Comparison of ENCODE assay signal across 10 cellular contexts in genomic region chrX:46561931-46562721, GRCh38. TPM values are rescaled to one million over a fixed set of nuclear protein-coding genes. Genes with fewer than 3 reads are reported as not detected.
DNase-seq lines count a peak whose midpoint lies in the region; ATAC-seq and TF ChIP-seq lines count a peak whose summit lies in the region.
"Had no signal": no experiment of that assay in that cellular context is flagged by ENCODE, and none has a peak within 500 bp of the region (broad histone marks: within the 10 kb centered on the region; RNA-seq: fewer than 3 reads in every experiment).

No MANE protein-coding gene starts in this region.

- ATAC-seq in GM19467 (IDR thresholded peaks at IDR 0.05; ENCODE audit: unreplicated experiment) (peak; percentile 95), HG03442 (IDR thresholded peaks at IDR 0.05; ENCODE audit: unreplicated experiment) (peak; percentile 95)
- no peak for ATAC-seq in CD8-positive, alpha-beta T cell

- no peaks in the 10 kb centered on the region for H3K9me2 ChIP-seq in PC-9 (ENCODE audit: insufficient read depth)

- peaks cover 13% of the 10 kb centered on the region for H3K4me1 Mint-ChIP-seq in activated CD4-positive, alpha-beta memory T cell treated with anti-CD3 and anti-CD28 coated beads for 36 hours (ENCODE audit: low read depth)
- H3K4me1 Mint-ChIP-seq in CD8-positive, alpha-beta T cell (ENCODE audit: low read depth) = peaks cover 2% of the 10 kb centered on the region
- no peaks in the 10 kb centered on the region for H3K4me1 Mint-ChIP-seq in progenitor cell of endocrine pancreas (ENCODE audit: low read depth)

- H3K27me3 Mint-ChIP-seq in activated CD4-positive, alpha-beta memory T cell treated with anti-CD3 and anti-CD28 coated beads for 36 hours = no peaks in the 10 kb centered on the region
- H3K27me3 Mint-ChIP-seq in CD8-positive, alpha-beta T cell (ENCODE audit: low read depth) = no peaks in the 10 kb centered on the region
- no peaks in the 10 kb centered on the region for H3K27me3 Mint-ChIP-seq in progenitor cell of endocrine pancreas

- DNase-seq in GM10266 (ENCODE audit: extremely low spot score) (peak; percentile 53), PC-9 (no peak), ecto neural progenitor cell (ENCODE audit: low spot score) (no peak), progenitor cell of endocrine pancreas (ENCODE audit: low spot score, unreplicated experiment) (no peak)
- peak; percentile 33 for DNase-seq in activated CD4-positive, alpha-beta memory T cell treated with anti-CD3 and anti-CD28 coated beads for 36 hours
- no peak for DNase-seq in CD8-positive, alpha-beta T cell

- no peaks in the 10 kb centered on the region for H3K27me3 ChIP-seq in CD8-positive, alpha-beta T cell (ENCODE audit: insufficient read depth, low read length)
- H3K27me3 ChIP-seq in PC-9 (ENCODE audit: insufficient read depth, low read depth) = no peaks in the 10 kb centered on the region
- H3K27me3 ChIP-seq: adrenal gland, upper lobe of left lung had no signal

- no TSS peak for BruUV-seq in PC-9 (replicated peaks; lab: Mats Ljungman, UMichigan)

- no peak overlapping the region for H3K4me3 Mint-ChIP-seq in activated CD4-positive, alpha-beta memory T cell treated with anti-CD3 and anti-CD28 coated beads for 36 hours
- no peak overlapping the region for H3K4me3 Mint-ChIP-seq in CD8-positive, alpha-beta T cell
- H3K4me3 Mint-ChIP-seq in progenitor cell of endocrine pancreas (ENCODE audit: low read depth) = no peak overlapping the region

- TF ChIP-seq CTCF in GM10266 (IDR thresholded peaks at IDR 0.05; ENCODE audit: control insufficient read depth, insufficient read depth, low read depth, missing control alignments) = no peak
- TF ChIP-seq CTCF in CD8-positive, alpha-beta T cell (IDR thresholded peaks at IDR 0.05) = no peak
- no peak for TF ChIP-seq CTCF in PC-9 (conservative IDR thresholded peaks at IDR 0.05)
- no peak for TF ChIP-seq CTCF in progenitor cell of endocrine pancreas (IDR thresholded peaks at IDR 0.05; ENCODE audit: unreplicated experiment)

- H3K4me1 ChIP-seq in CD8-positive, alpha-beta T cell (ENCODE audit: insufficient read depth, low read length) = no peaks in the 10 kb centered on the region
- no peaks in the 10 kb centered on the region for H3K4me1 ChIP-seq in PC-9 (replicated peaks; ENCODE audit: insufficient read depth)
- H3K4me1 ChIP-seq: adrenal gland, upper lobe of left lung had no signal

- no peak overlapping the region for H2AFZ ChIP-seq in PC-9

- H3K36me3 ChIP-seq in CD8-positive, alpha-beta T cell (ENCODE audit: insufficient read depth, low read length) = no peaks in the 10 kb centered on the region
- no peaks in the 10 kb centered on the region for H3K36me3 ChIP-seq in PC-9 (ENCODE audit: low read depth)
- H3K36me3 ChIP-seq: adrenal gland, upper lobe of left lung had no signal

- POLR2A ChIA-PET in activated CD4-positive, alpha-beta memory T cell treated with anti-CD3 and anti-CD28 coated beads for 36 hours (lab: Charles Lee) = interaction anchor here (1.0 kb wide), 1 partner anchor 9 kb away, joined by 3 read pairs; no protein-coding TSS in a partner anchor
- POLR2A ChIA-PET in CD8-positive, alpha-beta T cell (lab: Charles Lee) = no interaction called here
- POLR2A ChIA-PET in PC-9 (lab: Charles Lee; ENCODE audit: unreplicated experiment) = no interaction called here

- no peaks in the 10 kb centered on the region for H3K79me2 ChIP-seq in PC-9 (ENCODE audit: low read depth)

- H3K27ac ChIP-seq in CD8-positive, alpha-beta T cell (ENCODE audit: low read depth, low read length) = no peak overlapping the region
- no peak overlapping the region for H3K27ac ChIP-seq in PC-9
- H3K27ac ChIP-seq: adrenal gland, upper lobe of left lung had no signal

- H3K9me3 ChIP-seq in CD8-positive, alpha-beta T cell (ENCODE audit: low read length) = no peaks in the 10 kb centered on the region
- H3K9me3 ChIP-seq in PC-9 (ENCODE audit: insufficient read depth, low read depth) = no peaks in the 10 kb centered on the region
- H3K9me3 ChIP-seq: adrenal gland, upper lobe of left lung had no signal

- H3F3A ChIP-seq in PC-9 (ENCODE audit: insufficient read depth, low read depth) = no peaks in the 10 kb centered on the region

- H4K20me1 ChIP-seq in PC-9 (ENCODE audit: insufficient read depth) = no peaks in the 10 kb centered on the region

- no peak overlapping the region for H3K27ac Mint-ChIP-seq in activated CD4-positive, alpha-beta memory T cell treated with anti-CD3 and anti-CD28 coated beads for 36 hours
- H3K27ac Mint-ChIP-seq in CD8-positive, alpha-beta T cell = no peak overlapping the region
- no peak overlapping the region for H3K27ac Mint-ChIP-seq in progenitor cell of endocrine pancreas

- H3K4me2 ChIP-seq in PC-9 = no peak overlapping the region

- intact Hi-C loops in activated CD4-positive, alpha-beta memory T cell treated with anti-CD3 and anti-CD28 coated beads for 36 hours (cut with micrococcal nuclease) = no loop called here
- intact Hi-C loops in CD8-positive, alpha-beta T cell (cut with DNase I, micrococcal nuclease) = no loop called here
- intact Hi-C loops in PC-9 (cut with micrococcal nuclease; ENCODE audit: unreplicated experiment) = no loop called here

- CTCF ChIA-PET in activated CD4-positive, alpha-beta memory T cell treated with anti-CD3 and anti-CD28 coated beads for 36 hours (lab: Charles Lee) = interaction anchor here (0.6 kb wide), 1 partner anchor 16 kb away, joined by 3 read pairs; no protein-coding TSS in a partner anchor
- CTCF ChIA-PET in CD8-positive, alpha-beta T cell (lab: Charles Lee) = interaction anchor here (0.7 to 0.8 kb wide), 2 partner anchors 10 to 80 kb away, joined by 3 read pairs; no protein-coding TSS in a partner anchor
- CTCF ChIA-PET in PC-9 (lab: Charles Lee) = no interaction called here

- peaks cover 4% of the 10 kb centered on the region for H3K36me3 Mint-ChIP-seq in activated CD4-positive, alpha-beta memory T cell treated with anti-CD3 and anti-CD28 coated beads for 36 hours
- H3K36me3 Mint-ChIP-seq in CD8-positive, alpha-beta T cell = no peaks in the 10 kb centered on the region
- no peaks in the 10 kb centered on the region for H3K36me3 Mint-ChIP-seq in progenitor cell of endocrine pancreas (ENCODE audit: insufficient read depth)

- H3K4me3 ChIP-seq in CD8-positive, alpha-beta T cell (ENCODE audit: low read depth, low read length) = no peak overlapping the region
- no peak overlapping the region for H3K4me3 ChIP-seq in PC-9
- H3K4me3 ChIP-seq: adrenal gland, upper lobe of left lung had no signal

- H3K9me3 Mint-ChIP-seq in activated CD4-positive, alpha-beta memory T cell treated with anti-CD3 and anti-CD28 coated beads for 36 hours = no peaks in the 10 kb centered on the region
- no peaks in the 10 kb centered on the region for H3K9me3 Mint-ChIP-seq in CD8-positive, alpha-beta T cell
- H3K9me3 Mint-ChIP-seq in progenitor cell of endocrine pancreas (ENCODE audit: low read depth) = peaks cover 19% of the 10 kb centered on the region

RNA-seq across cellular contexts. Expression of gene CHST7, which starts 11.4 kb away (rescaled TPM):
- 1 to 10 TPM; 5.1 to 6.1 TPM for total RNA-seq in activated CD4-positive, alpha-beta memory T cell treated with anti-CD3 and anti-CD28 coated beads for 36 hours
- total RNA-seq in CD8-positive, alpha-beta T cell = 1 to 10 TPM; 9.4 to 9.7 TPM
- total RNA-seq in PC-9 (2021) (0.94 and 1.1 TPM in 2 replicates), progenitor cell of endocrine pancreas (0.80 and 1.1 TPM in 2 replicates)

RNA-seq across cellular contexts. Expression of gene ZNF674, which starts 16.9 kb away (rescaled TPM):
- total RNA-seq in activated CD4-positive, alpha-beta memory T cell treated with anti-CD3 and anti-CD28 coated beads for 36 hours = 1 to 10 TPM; 2.6 to 3.0 TPM
- 1 to 10 TPM in 1 of 2 experiments, under 1 TPM in 1; 0.50 to 1.1 TPM for total RNA-seq in CD8-positive, alpha-beta T cell
- total RNA-seq in PC-9 (2021) (3.9 and 4.0 TPM in 2 replicates), progenitor cell of endocrine pancreas (6.2 and 7.0 TPM in 2 replicates)

Comparison
In these comparisons a context has a peak if more than half of its experiments do, and no peak if none do; other contexts are left out.
1. DNase-seq: peak in GM10266 (single experiment) and activated CD4-positive, alpha-beta memory T cell treated with anti-CD3 and anti-CD28 coated beads for 36 hours (single experiment); none in CD8-positive, alpha-beta T cell (0 of 7), PC-9 (0 of 2), ecto neural progenitor cell (single experiment) and progenitor cell of endocrine pancreas (single experiment).